Comparison of ENCODE assay signal across 7 cellular contexts in genomic region chr1:151846062-151846568, GRCh38. TPM values are rescaled to one million over a fixed set of nuclear protein-coding genes. Genes with fewer than 3 reads are reported as not detected.
DNase-seq lines count a peak whose midpoint lies in the region; ATAC-seq and TF ChIP-seq lines count a peak whose summit lies in the region.

No MANE protein-coding gene starts in this region.

- H3K27ac Mint-ChIP-seq in neural crest cell (ENCODE audit: unreplicated experiment): peak overlapping the region; percentile 65

- H3K4me1 Mint-ChIP-seq in neural crest cell: peaks cover 16% of the 10 kb centered on the region

- H3K9ac ChIP-seq in adipocyte (ENCODE audit: low read length): no peak overlapping the region

- H3K4me1 ChIP-seq in adipocyte (ENCODE audit: control insufficient read depth, insufficient read depth, low read length) (peaks cover 20% of the 10 kb centered on the region), HAP-1 (no peaks in the 10 kb centered on the region), vagina (no peaks in the 10 kb centered on the region)

- H3K27me3 Mint-ChIP-seq in neural crest cell (ENCODE audit: low read depth): peaks cover 7% of the 10 kb centered on the region

- in situ Hi-C loops in HAP-1 (cut with MboI; ENCODE audit: low sequenced_read_pairs): no loop called here

- H3K4me3 ChIP-seq in adipocyte (ENCODE audit: low read length): no peak overlapping the region
- no peak overlapping the region for H3K4me3 ChIP-seq in HAP-1
- no peak overlapping the region for H3K4me3 ChIP-seq in vagina

- H3K36me3 ChIP-seq in adipocyte (ENCODE audit: control insufficient read depth, insufficient read depth, low read length, severe bottlenecking): no peaks in the 10 kb centered on the region
- no peaks in the 10 kb centered on the region for H3K36me3 ChIP-seq in HAP-1 (replicated peaks)
- H3K36me3 ChIP-seq in vagina: no peaks in the 10 kb centered on the region

- TF ChIP-seq POLR2A in vagina (IDR thresholded peaks at IDR 0.05): no peak

- ATAC-seq in HG03025 (IDR thresholded peaks at IDR 0.05; ENCODE audit: low FRiP score, unreplicated experiment): no peak

- H3K36me3 Mint-ChIP-seq in neural crest cell (ENCODE audit: low read depth): no peaks in the 10 kb centered on the region

- peaks cover under 1% of the 10 kb centered on the region for H3K27me3 ChIP-seq in adipocyte (replicated peaks; ENCODE audit: control insufficient read depth, insufficient read depth, low read length)
- no peaks in the 10 kb centered on the region; the same call in 1 of the 2 replicates for H3K27me3 ChIP-seq in HAP-1 (ENCODE audit: low read depth)
- no peaks in the 10 kb centered on the region for H3K27me3 ChIP-seq in vagina

- H3K9me3 Mint-ChIP-seq in neural crest cell: no peaks in the 10 kb centered on the region

- TF ChIP-seq CTCF in neural crest cell (conservative IDR thresholded peaks at IDR 0.05) (no peak), vagina (IDR thresholded peaks at IDR 0.05) (no peak)

- DNase-seq in GM04503 (ENCODE audit: low read depth) (peak; percentile 32), LHCN-M2 (ENCODE audit: low read depth) (peak; percentile 81), adipocyte (ENCODE audit: low read depth) (peak; percentile 25), neural crest cell (ENCODE audit: low read depth, low spot score) (no peak), HAP-1 (ENCODE audit: low spot score in 2 of 2) (no peak), vagina (ENCODE audit: extremely low spot score in 2 of 2) (no peak)

- H3K27ac ChIP-seq in vagina: no peak overlapping the region

- H3K4me3 Mint-ChIP-seq in neural crest cell: no peak overlapping the region

- H3K9me3 ChIP-seq in adipocyte (ENCODE audit: control insufficient read depth, low read length): no peaks in the 10 kb centered on the region
- H3K9me3 ChIP-seq in HAP-1: no peaks in the 10 kb centered on the region
- no peaks in the 10 kb centered on the region for H3K9me3 ChIP-seq in vagina

- intact Hi-C loops in vagina (cut with DNase I): no loop called here

RNA-seq across cellular contexts. Expression of gene C2CD4D, which starts 6.5 kb away (rescaled TPM):
- total RNA-seq in LHCN-M2 (2014; rRNA removed) (not detected in 2 replicates), neural crest cell (0.39 and 0.40 TPM in 2 replicates), vagina (not detected)
- polyA plus RNA-seq in LHCN-M2 (2012): 0.12 TPM

RNA-seq across cellular contexts. Expression of gene THEM5, which starts 7.4 kb away (rescaled TPM):
- not detected in 2 replicates for total RNA-seq in LHCN-M2 (2014; rRNA removed)
- 0.06 TPM for polyA plus RNA-seq in LHCN-M2 (2012)
- not detected in 2 replicates for total RNA-seq in neural crest cell
- total RNA-seq in vagina: 0.98 TPM

RNA-seq across cellular contexts. Expression of gene RORC, which starts 14.5 kb away (rescaled TPM):
- total RNA-seq in LHCN-M2 (2014; rRNA removed) (not detected in 2 replicates), neural crest cell (0.12 TPM in 1 of 2 replicates, not detected in the other), vagina (8.1 TPM)
- 0.01 TPM for polyA plus RNA-seq in LHCN-M2 (2012)

RNA-seq across cellular contexts. Expression of gene LINGO4, which starts 40.9 kb away (rescaled TPM):
- not detected in 2 replicates for total RNA-seq in LHCN-M2 (2014; rRNA removed)
- polyA plus RNA-seq in LHCN-M2 (2012): not detected
- not detected in 2 replicates for total RNA-seq in neural crest cell
- 0.98 TPM for total RNA-seq in vagina

RNA-seq across cellular contexts. Expression of gene TDRKH, which starts 55.8 kb away (rescaled TPM):
- 1.0 and 1.9 TPM in 2 replicates for total RNA-seq in LHCN-M2 (2014; rRNA removed)
- polyA plus RNA-seq in LHCN-M2 (2012): 1.5 TPM
- total RNA-seq in neural crest cell: 19.9 and 21.9 TPM in 2 replicates
- total RNA-seq in vagina: 5.2 TPM

Comparison
In these comparisons a context has a peak if more than half of its experiments do, and no peak if none do; other contexts are left out.
1. DNase-seq: peak in GM04503 (single experiment), LHCN-M2 (single experiment) and adipocyte (single experiment); none in neural crest cell (single experiment), HAP-1 (0 of 2) and vagina (0 of 2).